8 cellular contexts compared by ENCODE assay signal in the genomic region with DNA sequence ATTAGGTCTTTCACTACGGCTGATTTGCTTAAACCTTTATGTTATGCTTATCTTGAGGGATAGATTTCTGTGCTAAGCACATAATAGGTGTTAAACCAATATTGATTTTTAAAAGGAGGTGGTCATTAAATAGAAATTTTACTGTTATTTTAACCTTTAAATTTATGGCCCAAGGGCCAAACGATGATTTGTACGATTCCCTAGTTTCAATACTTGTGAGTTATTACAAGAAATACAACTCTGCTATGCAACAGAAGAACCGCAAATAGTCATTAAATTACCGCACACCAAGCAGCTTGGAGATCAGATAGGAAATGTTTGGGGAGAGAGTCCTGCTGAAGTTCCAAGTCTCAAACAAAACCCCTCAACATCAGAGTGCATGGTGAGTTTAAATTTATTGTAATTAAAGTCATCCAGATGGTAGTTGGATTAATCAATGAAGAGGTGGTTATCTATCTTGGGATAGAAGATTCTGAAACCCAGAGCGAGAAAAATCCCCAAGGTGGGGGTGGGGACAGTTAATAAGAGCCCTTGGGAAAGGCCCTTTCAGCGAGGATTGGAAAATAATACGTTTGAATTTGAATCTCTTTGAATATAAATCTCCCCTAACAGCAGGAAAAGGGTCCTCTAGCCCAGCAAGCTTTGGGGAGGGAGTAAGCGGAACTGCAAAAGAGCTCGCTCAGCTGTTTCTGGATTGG. TPM values are rescaled to one million over a fixed set of nuclear protein-coding genes. Genes with fewer than 3 reads are reported as not detected.
DNase-seq lines count a peak whose midpoint lies in the region; ATAC-seq and TF ChIP-seq lines count a peak whose summit lies in the region.

No MANE protein-coding gene starts in this region.

- CTCF ChIA-PET in CD8-positive, alpha-beta T cell (lab: Charles Lee), result no interaction called here

- no peaks in the 10 kb centered on the region for H3K27me3 Mint-ChIP-seq in CD8-positive, alpha-beta T cell (ENCODE audit: low read depth)
- peaks cover 1% of the 10 kb centered on the region; the same call in 1 of the 2 replicates for H3K27me3 Mint-ChIP-seq in HFFc6 (ENCODE audit: insufficient read depth)

- H3K9ac ChIP-seq in parathyroid adenoma, result peak overlapping the region; percentile 72

- H3K9me3 Mint-ChIP-seq in CD8-positive, alpha-beta T cell, result no peaks in the 10 kb centered on the region
- no peaks in the 10 kb centered on the region for H3K9me3 Mint-ChIP-seq in HFFc6

- H3K27me3 ChIP-seq in CD8-positive, alpha-beta T cell (ENCODE audit: insufficient read depth, low read length), result no peaks in the 10 kb centered on the region
- H3K27me3 ChIP-seq in SJSA1 (replicated peaks), result no peaks in the 10 kb centered on the region
- H3K27me3 ChIP-seq in esophagus muscularis mucosa, result no peaks in the 10 kb centered on the region
- H3K27me3 ChIP-seq in parathyroid adenoma (ENCODE audit: control insufficient read depth, insufficient read depth, low read length), result no peaks in the 10 kb centered on the region

- no peaks in the 10 kb centered on the region for H3K9me3 ChIP-seq in CD8-positive, alpha-beta T cell (ENCODE audit: low read length)
- H3K9me3 ChIP-seq in SJSA1 (replicated peaks), result no peaks in the 10 kb centered on the region
- no peaks in the 10 kb centered on the region for H3K9me3 ChIP-seq in esophagus muscularis mucosa
- H3K9me3 ChIP-seq in parathyroid adenoma (ENCODE audit: control insufficient read depth, low read length), result no peaks in the 10 kb centered on the region

- peak overlapping the region; percentile 87 for H3K4me3 Mint-ChIP-seq in CD8-positive, alpha-beta T cell
- H3K4me3 Mint-ChIP-seq in HFFc6, result peak overlapping the region; percentile 92

- H3K4me1 ChIP-seq in CD8-positive, alpha-beta T cell (ENCODE audit: insufficient read depth, low read length), result peaks cover 27% of the 10 kb centered on the region
- H3K4me1 ChIP-seq in SJSA1 (replicated peaks) (0 out of 2 replicates have a peak, but pooled peaks cover 3% of the 10 kb centered on the region), esophagus muscularis mucosa (peaks cover 10 to 32% (median 21%) of the 10 kb centered on the region in 4 donors), parathyroid adenoma (peaks cover 6% of the 10 kb centered on the region)

- H3K36me3 Mint-ChIP-seq in CD8-positive, alpha-beta T cell, result peaks cover 5% of the 10 kb centered on the region
- no peaks in the 10 kb centered on the region for H3K36me3 Mint-ChIP-seq in HFFc6 (ENCODE audit: low read depth)

- H3K79me2 ChIP-seq in parathyroid adenoma, result peaks cover 2% of the 10 kb centered on the region

- no peak for TF ChIP-seq POLR2A in esophagus muscularis mucosa (IDR thresholded peaks at IDR 0.05; ENCODE audit: low read depth)

- WGBS in esophagus muscularis mucosa, result 15% methylated on average over 10 of the region's 10 CpGs

- DNase-seq in CD8-positive, alpha-beta T cell, result no peak
- DNase-seq in HFFc6 (no peak), SJSA1 (ENCODE audit: low read depth in 1 of 2, low spot score in 2 of 2) (no peak), esophagus muscularis mucosa (ENCODE audit: extremely low spot score) (no peak), islet precursor cell (no peak)
- DNase-seq in stimulated activated CD4-positive, alpha-beta T cell treated with anti-CD3 and anti-CD28 coated beads, Interleukin-15, amount 100 ng/mL, for 24 hours, result no peak

- no peak for ATAC-seq in CD8-positive, alpha-beta T cell
- no peak for ATAC-seq in GM19351 (IDR thresholded peaks at IDR 0.05; ENCODE audit: unreplicated experiment)

- H3K4me2 ChIP-seq in parathyroid adenoma (ENCODE audit: low read length), result peak overlapping the region; percentile 66

- peak overlapping the region; percentile 75 for H3K4me3 ChIP-seq in CD8-positive, alpha-beta T cell (ENCODE audit: low read depth, low read length)
- peak overlapping the region; percentile 74 for H3K4me3 ChIP-seq in SJSA1
- peak overlapping the region; percentile 71 to 99 (median 96) for H3K4me3 ChIP-seq in esophagus muscularis mucosa
- H3K4me3 ChIP-seq in parathyroid adenoma (ENCODE audit: low read depth, low read length), result peak overlapping the region; percentile 71

- H3K36me3 ChIP-seq in CD8-positive, alpha-beta T cell (ENCODE audit: insufficient read depth, low read length), result no peaks in the 10 kb centered on the region
- peaks cover 6% of the 10 kb centered on the region for H3K36me3 ChIP-seq in SJSA1
- H3K36me3 ChIP-seq in esophagus muscularis mucosa, result no peaks in the 10 kb centered on the region
- H3K36me3 ChIP-seq in parathyroid adenoma (ENCODE audit: control insufficient read depth, insufficient read depth, low read length), result no peaks in the 10 kb centered on the region

- POLR2A ChIA-PET in CD8-positive, alpha-beta T cell (lab: Charles Lee), result interaction anchor here (0.5 to 1.6 kb wide), 3 partner anchors 123 to 308 kb away, joined by 3 to 4 read pairs (median 3); partner anchors contain the start of gene EIF3M

- TF ChIP-seq EP300 in esophagus muscularis mucosa (IDR thresholded peaks at IDR 0.05), result no peak

- peaks cover 24% of the 10 kb centered on the region for H3K4me1 Mint-ChIP-seq in CD8-positive, alpha-beta T cell (ENCODE audit: low read depth)
- H3K4me1 Mint-ChIP-seq in HFFc6 (ENCODE audit: low read depth), result peaks cover 36% of the 10 kb centered on the region

- TF ChIP-seq CTCF in CD8-positive, alpha-beta T cell (IDR thresholded peaks at IDR 0.05), result no peak
- no peak for TF ChIP-seq CTCF in HFFc6 (IDR thresholded peaks at IDR 0.05)
- no peak for TF ChIP-seq CTCF in esophagus muscularis mucosa (IDR thresholded peaks at IDR 0.05)
- no peak for TF ChIP-seq CTCF in parathyroid adenoma (IDR thresholded peaks at IDR 0.05)

- intact Hi-C loops in CD8-positive, alpha-beta T cell (cut with DNase I, micrococcal nuclease), result loop anchor here (1.0 to 10.0 kb wide), 16 partner anchors 147 to 1547 kb away; partner anchors contain the start of genes ABTB2 (in 2 of the 2), C11orf91 (in 2 of the 2), CSTF3 (in 2 of the 2) and EIF3M (in 2 of the 2)
- intact Hi-C loops in esophagus muscularis mucosa (cut with DNase I), result loop anchor here (5.0 kb wide), 1 partner anchor 145 kb away; the partner anchor contains the start of gene TCP11L1

- H2AFZ ChIP-seq in parathyroid adenoma, result peak overlapping the region; percentile 89

- peak overlapping the region; percentile 85 for H3K27ac Mint-ChIP-seq in CD8-positive, alpha-beta T cell
- peak overlapping the region; percentile 85 for H3K27ac Mint-ChIP-seq in HFFc6

- peak overlapping the region; percentile 56 for H3K27ac ChIP-seq in CD8-positive, alpha-beta T cell (ENCODE audit: low read depth, low read length)
- H3K27ac ChIP-seq in SJSA1, result peak overlapping the region; percentile 91
- H3K27ac ChIP-seq in esophagus muscularis mucosa (replicated peaks in 1 of 4), result peak overlapping the region; percentile 85 to 97 (median 96)
- peak overlapping the region; percentile 82 for H3K27ac ChIP-seq in parathyroid adenoma

RNA-seq across cellular contexts. Expression of gene QSER1, which starts 0.8 kb away (rescaled TPM):
- total RNA-seq in CD8-positive, alpha-beta T cell, result 1 to 10 TPM; 7.4 to 7.5 TPM
- total RNA-seq in HFFc6 (2021; fragmentation: NEBNext Ultra II Directional; extraction: Animal tissue kit (Norgen Biotek cat#: 25700)), result 10 to 100 TPM; 20.2 to 26.4 (median 24.0) TPM
- 15.0 and 24.9 TPM in 2 replicates for total RNA-seq in SJSA1 (2014; rRNA removed; shearing (Covaris generic))
- total RNA-seq in esophagus muscularis mucosa, result 10 to 100 TPM; 18.9 to 23.7 (median 21.9) TPM
